22 cellular contexts compared by ENCODE assay signal in genomic region chr22:38255697-38256096, GRCh38. TPM values are rescaled to one million over a fixed set of nuclear protein-coding genes. Genes with fewer than 3 reads are reported as not detected.
DNase-seq lines count a peak whose midpoint lies in the region; ATAC-seq, FAIRE-seq and TF ChIP-seq lines count a peak whose summit lies in the region.
"Had no signal": no experiment of that assay in that cellular context is flagged by ENCODE, and none has a peak within 500 bp of the region (broad histone marks: within the 10 kb centered on the region; RNA-seq: fewer than 3 reads in every experiment).

No MANE protein-coding gene starts in this region.

- H3K9me3 Mint-ChIP-seq in osteocyte (ENCODE audit: unreplicated experiment): no peaks in the 10 kb centered on the region
- H3K9me3 Mint-ChIP-seq: GM23338 had no signal

- no peaks in the 10 kb centered on the region for H3K9me3 ChIP-seq in heart left ventricle
- H3K9me3 ChIP-seq: SJSA1 had no signal

- TF ChIP-seq CTCF in heart left ventricle (IDR thresholded peaks at IDR 0.05) (no peak), coronary artery (IDR thresholded peaks at IDR 0.05) (no peak), osteocyte (IDR thresholded peaks at IDR 0.05) (no peak)

- peak overlapping the region; percentile 38 for H3K27ac Mint-ChIP-seq in osteocyte (ENCODE audit: unreplicated experiment)
- H3K27ac Mint-ChIP-seq: GM23338 had no signal

- peaks cover 32% of the 10 kb centered on the region for H3K4me1 Mint-ChIP-seq in osteocyte (ENCODE audit: unreplicated experiment)

- DNase-seq in heart left ventricle: no peak
- DNase-seq in cardiac septum (ENCODE audit: low spot score): no peak
- no peak for DNase-seq in coronary artery (ENCODE audit: low spot score)
- DNase-seq in osteocyte (ENCODE audit: extremely low spot score, unreplicated experiment): no peak
- no peak for DNase-seq in urothelium cell line (ENCODE audit: low spot score)
- DNase-seq: AML-193, DMS 273 treated with DMSO at 0.1 percent for 48 hours, DND-41, NCI-H1436 treated with DMSO at 0.1 percent for 48 hours, NCI-H2029, NCI-H2171, NCI-H526, PC-9 had no signal

- H3K27ac ChIP-seq in heart left ventricle (peak overlapping the region in 8 of 12 donors; percentile 28 to 91 (median 84)), coronary artery (peak overlapping the region; percentile 5 to 91)
- H3K27ac ChIP-seq: 22Rv1, C4-2B, PC-9, SJSA1 had no signal

- H3K27me3 Mint-ChIP-seq in osteocyte (ENCODE audit: unreplicated experiment): no peaks in the 10 kb centered on the region

- no peaks in the 10 kb centered on the region for H3K36me3 ChIP-seq in heart left ventricle

- H3K4me3 ChIP-seq in heart left ventricle (no peak overlapping the region), coronary artery (no peak overlapping the region)
- H3K4me3 ChIP-seq: GM23338, PC-9, SJSA1 had no signal

- no peak for ATAC-seq in heart left ventricle
- no peak for ATAC-seq in GM21360 (IDR thresholded peaks at IDR 0.05; ENCODE audit: unreplicated experiment)
- no peak for ATAC-seq in HG03108 (IDR thresholded peaks at IDR 0.05; ENCODE audit: unreplicated experiment)
- ATAC-seq in GM19324 (IDR thresholded peaks at IDR 0.05; ENCODE audit: low FRiP score, unreplicated experiment): no peak
- ATAC-seq: GM23338, HCT116, HepG2 had no signal

- no peaks in the 10 kb centered on the region for H3K36me3 Mint-ChIP-seq in osteocyte (ENCODE audit: unreplicated experiment)

- TF ChIP-seq POLR2A in heart left ventricle (IDR thresholded peaks at IDR 0.05): no peak

- H3K27me3 ChIP-seq in heart left ventricle: no peaks in the 10 kb centered on the region
- H3K27me3 ChIP-seq: SJSA1 had no signal

- peaks cover 14 to 88% (median 63%) of the 10 kb centered on the region in 12 donors for H3K4me1 ChIP-seq in heart left ventricle

- intact Hi-C loops in heart left ventricle (cut with DNase I) (no loop called here), cardiac septum (cut with DNase I) (no loop called here)

- H3K4me3 Mint-ChIP-seq in osteocyte (ENCODE audit: unreplicated experiment): no peak overlapping the region
- H3K4me3 Mint-ChIP-seq: GM23338 had no signal

- 91 to 96% (median 94%) methylated on average over 2 of the region's 2 CpGs for WGBS in heart left ventricle, 4 donors

- FAIRE-seq in urothelium cell line (lab: Jason Lieb, UNC): peak; percentile 73
- FAIRE-seq: HepG2 had no signal

RNA-seq across cellular contexts. Expression of gene TMEM184B, which starts 17.1 kb away (rescaled TPM):
- total RNA-seq in heart left ventricle (100 to 1,000 TPM in 1 of 9 donors, 10 to 100 TPM in 8; 37.6 to 103 (median 47.0) TPM), cardiac septum (58.1 TPM), osteocyte (88.0 and 90.5 TPM in 2 replicates)
- polyA plus RNA-seq in heart left ventricle: 10 to 100 TPM; 19.5 to 54.4 TPM

RNA-seq across cellular contexts. Expression of gene MAFF, which starts 53.9 kb away (rescaled TPM):
- 10 to 100 TPM in 3 of 9 donors, 1 to 10 TPM in 6; 1.9 to 35.8 (median 4.0) TPM for total RNA-seq in heart left ventricle
- polyA plus RNA-seq in heart left ventricle: 10 to 100 TPM in 1 of 2 donors, 1 to 10 TPM in 1; 4.7 to 36.0 TPM
- total RNA-seq in cardiac septum: 9.8 TPM
- 9.9 and 17.0 TPM in 2 replicates for total RNA-seq in osteocyte
